In the genomic region with DNA sequence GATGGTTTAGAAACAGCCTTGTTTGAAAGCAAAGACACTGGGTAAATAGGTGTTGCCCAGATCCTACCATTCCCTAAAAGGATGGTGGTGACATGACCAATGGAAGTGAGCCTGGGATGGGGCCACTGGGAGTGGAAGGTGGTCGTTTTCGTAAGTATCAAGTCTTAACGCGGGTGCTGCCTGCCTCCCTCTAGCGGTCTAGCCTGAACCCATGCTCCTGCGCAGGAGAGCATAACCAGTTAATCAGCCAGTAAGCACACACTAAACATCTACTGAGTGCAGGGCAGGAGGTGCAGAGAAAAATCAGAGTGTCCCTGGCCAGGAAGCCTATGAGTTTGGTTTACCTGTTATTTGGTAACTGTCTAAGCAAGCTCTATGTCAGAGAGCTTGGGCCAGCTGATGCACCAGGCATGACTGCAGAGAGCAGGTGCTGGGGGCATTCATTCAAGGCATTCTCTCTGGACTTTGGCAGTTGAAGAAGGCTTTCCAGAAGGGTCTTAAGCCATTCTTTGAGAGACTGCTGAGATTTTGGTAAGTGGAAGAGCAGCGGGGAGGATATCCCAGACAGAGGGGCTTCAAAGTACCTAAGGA, we compare ENCODE assay signal across 8 cellular contexts. TPM values are rescaled to one million over a fixed set of nuclear protein-coding genes. Genes with fewer than 3 reads are reported as not detected.
DNase-seq lines count a peak whose midpoint lies in the region; ATAC-seq, FAIRE-seq and TF ChIP-seq lines count a peak whose summit lies in the region.

No MANE protein-coding gene starts in this region.

- no peak for FAIRE-seq in frontal cortex (lab: Jason Lieb, UNC)

- CTCF ChIA-PET in MCF 10A (lab: Yijun Ruan, JAX), result interaction anchor here (0.7 to 1.2 kb wide), 4 partner anchors 10 to 241 kb away, joined by 3 to 4 read pairs (median 4); no protein-coding TSS in a partner anchor

- no TSS peak for BruUV-seq in MCF 10A (replicated peaks; lab: Mats Ljungman, UMichigan)

- POLR2A ChIA-PET in MCF 10A (lab: Yijun Ruan, JAX), result interaction anchor here (0.6 kb wide), 1 partner anchor 120 kb away, joined by 3 read pairs; no protein-coding TSS in a partner anchor

- H3K4me1 Mint-ChIP-seq in MCF 10A (ENCODE audit: insufficient read depth, unreplicated experiment) (no peaks in the 10 kb centered on the region), glutamatergic neuron (ENCODE audit: low read depth, unreplicated experiment) (no peaks in the 10 kb centered on the region)

- H3K36me3 ChIP-seq in breast epithelium, result no peaks in the 10 kb centered on the region
- no peaks in the 10 kb centered on the region for H3K36me3 ChIP-seq in effector memory CD4-positive, alpha-beta T cell (ENCODE audit: control insufficient read depth, insufficient read depth, low read length)

- no peaks in the 10 kb centered on the region for H3K9me3 Mint-ChIP-seq in MCF 10A (ENCODE audit: unreplicated experiment)
- H3K9me3 Mint-ChIP-seq in glutamatergic neuron (ENCODE audit: unreplicated experiment), result peaks cover 9% of the 10 kb centered on the region

- H3K4me3 Mint-ChIP-seq in MCF 10A (ENCODE audit: unreplicated experiment) (no peak overlapping the region), glutamatergic neuron (ENCODE audit: unreplicated experiment) (no peak overlapping the region)

- H3K9me3 ChIP-seq in breast epithelium, result no peaks in the 10 kb centered on the region
- no peaks in the 10 kb centered on the region for H3K9me3 ChIP-seq in effector memory CD4-positive, alpha-beta T cell (ENCODE audit: control insufficient read depth, low read length)

- no peak for TF ChIP-seq POLR2A in breast epithelium (IDR thresholded peaks at IDR 0.05)

- DNase-seq in MCF 10A (ENCODE audit: unreplicated experiment), result peak; percentile 27
- no peak for DNase-seq in breast epithelium (ENCODE audit: low spot score in 2 of 2)
- DNase-seq in glutamatergic neuron, result peak; percentile 59
- peak; percentile 10 for DNase-seq in stimulated activated CD4-positive, alpha-beta T cell treated with anti-CD3 and anti-CD28 coated beads, Interleukin-4, amount 100 ng/mL, for 24 hours
- DNase-seq in frontal cortex (ENCODE audit: low spot score in 2 of 2), result no peak
- DNase-seq in effector memory CD4-positive, alpha-beta T cell, result no peak

- H3K27me3 Mint-ChIP-seq in MCF 10A (ENCODE audit: insufficient read depth, unreplicated experiment) (no peaks in the 10 kb centered on the region), glutamatergic neuron (ENCODE audit: unreplicated experiment) (peaks cover 2% of the 10 kb centered on the region)

- TF ChIP-seq CTCF in MCF 10A (IDR thresholded peaks at IDR 0.05; ENCODE audit: unreplicated experiment), result peak; percentile 37
- no peak for TF ChIP-seq CTCF in breast epithelium (IDR thresholded peaks at IDR 0.05)
- peak; percentile 57 for TF ChIP-seq CTCF in WI38 (IDR thresholded peaks at IDR 0.05; ENCODE audit: low read depth, low read length)
- peak; percentile 42 for TF ChIP-seq CTCF in glutamatergic neuron (IDR thresholded peaks at IDR 0.05; ENCODE audit: partially characterized antibody, unreplicated experiment)

- no peak overlapping the region for H3K27ac ChIP-seq in breast epithelium
- H3K27ac ChIP-seq in effector memory CD4-positive, alpha-beta T cell (ENCODE audit: insufficient read depth, low read length, poor library complexity, severe bottlenecking), result no peak overlapping the region

- intact Hi-C loops in MCF 10A (cut with micrococcal nuclease), result no loop called here
- intact Hi-C loops in breast epithelium (cut with DNase I; ENCODE audit: low total_unique reads), result no loop called here

- no peaks in the 10 kb centered on the region for H3K4me1 ChIP-seq in breast epithelium
- no peaks in the 10 kb centered on the region for H3K4me1 ChIP-seq in effector memory CD4-positive, alpha-beta T cell (ENCODE audit: control insufficient read depth, insufficient read depth, low read length, poor library complexity, severe bottlenecking)

- no peak overlapping the region for H3K4me3 ChIP-seq in breast epithelium
- no peak overlapping the region for H3K4me3 ChIP-seq in WI38 (ENCODE audit: low read depth, low read length)
- no peak overlapping the region for H3K4me3 ChIP-seq in effector memory CD4-positive, alpha-beta T cell (ENCODE audit: insufficient read depth, low read depth, low read length, poor library complexity, severe bottlenecking)

- H3K36me3 Mint-ChIP-seq in MCF 10A (ENCODE audit: insufficient read depth, unreplicated experiment), result peaks cover 20% of the 10 kb centered on the region
- H3K36me3 Mint-ChIP-seq in glutamatergic neuron (ENCODE audit: unreplicated experiment), result peaks cover 4% of the 10 kb centered on the region

- no peaks in the 10 kb centered on the region for H3K27me3 ChIP-seq in breast epithelium
- H3K27me3 ChIP-seq in effector memory CD4-positive, alpha-beta T cell (replicated peaks; ENCODE audit: control insufficient read depth, insufficient read depth, low read length, poor library complexity, severe bottlenecking), result peaks cover 6% of the 10 kb centered on the region

- no peak for ATAC-seq in HG03025 (IDR thresholded peaks at IDR 0.05; ENCODE audit: low FRiP score, unreplicated experiment)

- H3K27ac Mint-ChIP-seq in MCF 10A (ENCODE audit: low read depth, unreplicated experiment) (no peak overlapping the region), glutamatergic neuron (ENCODE audit: unreplicated experiment) (no peak overlapping the region)

RNA-seq across cellular contexts. Expression of a gene that starts 0.9 kb away (rescaled TPM):
- total RNA-seq in MCF 10A (2022) (2.3 and 5.9 TPM in 2 replicates), breast epithelium (1 to 10 TPM in 2 of 3 donors, under 1 TPM in 1; 0.96 to 3.4 (median 2.9) TPM), glutamatergic neuron (ENCODE audit: unreplicated experiment) (8.2 TPM), frontal cortex (0.82 TPM)

Comparison
In these comparisons a context has a peak if more than half of its experiments do, and no peak if none do; other contexts are left out.
1. DNase-seq: peak in MCF 10A (single experiment), glutamatergic neuron (single experiment) and stimulated activated CD4-positive, alpha-beta T cell treated with anti-CD3 and anti-CD28 coated beads, Interleukin-4, amount 100 ng/mL, for 24 hours (single experiment); none in breast epithelium (0 of 2), frontal cortex (0 of 2) and effector memory CD4-positive, alpha-beta T cell (0 of 3).
2. CTCF ChIP-seq: peak in MCF 10A (single experiment), WI38 (single experiment) and glutamatergic neuron (single experiment); none in breast epithelium (0 of 3).